Comparison of ENCODE assay signal across 18 cellular contexts in genomic region chr21:26962516-26963305, GRCh38. TPM values are rescaled to one million over a fixed set of nuclear protein-coding genes. Genes with fewer than 3 reads are reported as not detected.
DNase-seq lines count a peak whose midpoint lies in the region; ATAC-seq and TF ChIP-seq lines count a peak whose summit lies in the region.
"Had no signal": no experiment of that assay in that cellular context is flagged by ENCODE, and none has a peak within 500 bp of the region (broad histone marks: within the 10 kb centered on the region; RNA-seq: fewer than 3 reads in every experiment).

No MANE protein-coding gene starts in this region.

- peak overlapping the region; percentile 98 for H3K4me3 Mint-ChIP-seq in osteocyte (ENCODE audit: unreplicated experiment)
- H3K4me3 Mint-ChIP-seq: activated CD4-positive, alpha-beta T cell treated with anti-CD3 and anti-CD28 coated beads, Interleukin-2, amount 10 ng/mL, durations not matched to agents 7 days and 5 days; activated naive CD8-positive, alpha-beta T cell treated with anti-CD3 and anti-CD28 coated beads, Interleukin-2, amount 10 ng/mL, durations not matched to agents 7 days and 5 days; central memory CD8-positive, alpha-beta T cell had no signal

- H3K9me3 Mint-ChIP-seq in osteocyte (ENCODE audit: unreplicated experiment) = no peaks in the 10 kb centered on the region
- H3K9me3 Mint-ChIP-seq: activated CD4-positive, alpha-beta T cell treated with anti-CD3 and anti-CD28 coated beads, Interleukin-2, amount 10 ng/mL, durations not matched to agents 7 days and 5 days; activated naive CD8-positive, alpha-beta T cell treated with anti-CD3 and anti-CD28 coated beads, Interleukin-2, amount 10 ng/mL, durations not matched to agents 7 days and 5 days; central memory CD8-positive, alpha-beta T cell had no signal

- DNase-seq in left ventricle myocardium inferior (no peak), cardiac septum (ENCODE audit: low spot score) (no peak), esophagus muscularis mucosa (ENCODE audit: extremely low spot score) (no peak), osteocyte (ENCODE audit: extremely low spot score, unreplicated experiment) (no peak), glomerular visceral epithelial cell (ENCODE audit: extremely low spot score) (no peak), WERI-Rb-1 (no peak), occipital lobe (lab: John Stamatoyannopoulos, UW) (no peak)
- DNase-seq: activated CD4-positive, alpha-beta T cell treated with anti-CD3 and anti-CD28 coated beads, Interleukin-2, amount 10 ng/mL, durations not matched to agents 7 days and 5 days; activated naive CD8-positive, alpha-beta T cell treated with anti-CD3 and anti-CD28 coated beads, Interleukin-2, amount 10 ng/mL, durations not matched to agents 7 days and 5 days; activated T-cell treated with anti-CD3 and anti-CD28 coated beads, Interleukin-2, amount 50 U/mL, for 1 hour; NCI-H2081; Right ventricle myocardium superior; stimulated activated CD4-positive, alpha-beta T cell treated with anti-CD3 and anti-CD28 coated beads, Interleukin-1b, Interleukin-23, amount 100 ng/mL, for 48 hours; T1000 had no signal

- H3K27me3 ChIP-seq in left ventricle myocardium inferior (ENCODE audit: low read depth) (peaks cover 17% of the 10 kb centered on the region), esophagus muscularis mucosa (peaks cover 0 to 11% (median 0%) of the 10 kb centered on the region in 4 donors), WERI-Rb-1 (ENCODE audit: insufficient read depth, low read depth, severe bottlenecking) (peaks cover 92% of the 10 kb centered on the region)

- H3K36me3 Mint-ChIP-seq in osteocyte (ENCODE audit: unreplicated experiment) = peaks cover 37% of the 10 kb centered on the region
- H3K36me3 Mint-ChIP-seq: activated naive CD8-positive, alpha-beta T cell treated with anti-CD3 and anti-CD28 coated beads, Interleukin-2, amount 10 ng/mL, durations not matched to agents 7 days and 5 days had no signal

- no peak for TF ChIP-seq POLR2A in esophagus muscularis mucosa (IDR thresholded peaks at IDR 0.05; ENCODE audit: low read depth)

- 65% methylated on average over 5 of the region's 5 CpGs for WGBS in esophagus muscularis mucosa

- no peak for TF ChIP-seq EP300 in esophagus muscularis mucosa (IDR thresholded peaks at IDR 0.05)

- no peak for ATAC-seq in GM18907 (IDR thresholded peaks at IDR 0.05; ENCODE audit: unreplicated experiment)
- ATAC-seq: left lobe of liver had no signal

- peaks cover 23% of the 10 kb centered on the region for H3K4me1 Mint-ChIP-seq in osteocyte (ENCODE audit: unreplicated experiment)
- H3K4me1 Mint-ChIP-seq: activated CD4-positive, alpha-beta T cell treated with anti-CD3 and anti-CD28 coated beads, Interleukin-2, amount 10 ng/mL, durations not matched to agents 7 days and 5 days; activated naive CD8-positive, alpha-beta T cell treated with anti-CD3 and anti-CD28 coated beads, Interleukin-2, amount 10 ng/mL, durations not matched to agents 7 days and 5 days; central memory CD8-positive, alpha-beta T cell had no signal

- H3K36me3 ChIP-seq in left ventricle myocardium inferior = no peaks in the 10 kb centered on the region
- no peaks in the 10 kb centered on the region for H3K36me3 ChIP-seq in esophagus muscularis mucosa
- no peaks in the 10 kb centered on the region for H3K36me3 ChIP-seq in WERI-Rb-1

- no peaks in the 10 kb centered on the region for H3K27me3 Mint-ChIP-seq in osteocyte (ENCODE audit: unreplicated experiment)

- intact Hi-C loops in left ventricle myocardium inferior (cut with micrococcal nuclease) = no loop called here
- intact Hi-C loops in cardiac septum (cut with DNase I) = loop anchor here (10.0 kb wide), 1 partner anchor 462 kb away; no protein-coding TSS in a partner anchor
- intact Hi-C loops in esophagus muscularis mucosa (cut with DNase I) = no loop called here

- H3K4me3 ChIP-seq in left ventricle myocardium inferior (peak overlapping the region; percentile 76), esophagus muscularis mucosa (peak overlapping the region; percentile 64 to 76 (median 69)), WERI-Rb-1 (ENCODE audit: low read depth, low read length) (no peak overlapping the region)

- TF ChIP-seq CTCF in left ventricle myocardium inferior (IDR thresholded peaks at IDR 0.05; ENCODE audit: borderline replicate concordance) = no peak
- TF ChIP-seq CTCF in esophagus muscularis mucosa (IDR thresholded peaks at IDR 0.05) = no peak
- TF ChIP-seq CTCF in osteocyte (IDR thresholded peaks at IDR 0.05) = no peak
- no peak for TF ChIP-seq CTCF in WERI-Rb-1 (IDR thresholded peaks at IDR 0.05; ENCODE audit: low read depth, low read length)

- H3K9me3 ChIP-seq in left ventricle myocardium inferior (replicated peaks) (no peaks in the 10 kb centered on the region), esophagus muscularis mucosa (no peaks in the 10 kb centered on the region), WERI-Rb-1 (ENCODE audit: severe bottlenecking) (peaks cover 19% of the 10 kb centered on the region)

- H3K27ac ChIP-seq in left ventricle myocardium inferior (replicated peaks) (peak overlapping the region; percentile 87), esophagus muscularis mucosa (replicated peaks in 1 of 4) (peak overlapping the region; percentile 25 to 90 (median 81)), WERI-Rb-1 (no peak overlapping the region)

- H3K4me1 ChIP-seq in left ventricle myocardium inferior = peaks cover 57% of the 10 kb centered on the region
- peaks cover 12 to 88% (median 81%) of the 10 kb centered on the region in 4 donors for H3K4me1 ChIP-seq in esophagus muscularis mucosa

- H3K27ac Mint-ChIP-seq in osteocyte (ENCODE audit: unreplicated experiment) = peak overlapping the region; percentile 72
- H3K27ac Mint-ChIP-seq: activated CD4-positive, alpha-beta T cell treated with anti-CD3 and anti-CD28 coated beads, Interleukin-2, amount 10 ng/mL, durations not matched to agents 7 days and 5 days; activated naive CD8-positive, alpha-beta T cell treated with anti-CD3 and anti-CD28 coated beads, Interleukin-2, amount 10 ng/mL, durations not matched to agents 7 days and 5 days had no signal

RNA-seq across cellular contexts. Expression of gene ADAMTS5, which starts 4.2 kb away (rescaled TPM):
- total RNA-seq in left ventricle myocardium inferior = 3.0 TPM
- 4.0 TPM for total RNA-seq in cardiac septum
- total RNA-seq in esophagus muscularis mucosa = 10 to 100 TPM; 14.4 to 34.5 (median 20.8) TPM
- 62.8 and 65.0 TPM in 2 replicates for total RNA-seq in osteocyte
- 1.4 TPM for total RNA-seq in occipital lobe
- total RNA-seq: activated CD4-positive, alpha-beta T cell treated with anti-CD3 and anti-CD28 coated beads, Interleukin-2, amount 10 ng/mL, durations not matched to agents 7 days and 5 days; activated naive CD8-positive, alpha-beta T cell treated with anti-CD3 and anti-CD28 coated beads, Interleukin-2, amount 10 ng/mL, durations not matched to agents 7 days and 5 days; HT-29 had no signal
